In the genomic region with DNA sequence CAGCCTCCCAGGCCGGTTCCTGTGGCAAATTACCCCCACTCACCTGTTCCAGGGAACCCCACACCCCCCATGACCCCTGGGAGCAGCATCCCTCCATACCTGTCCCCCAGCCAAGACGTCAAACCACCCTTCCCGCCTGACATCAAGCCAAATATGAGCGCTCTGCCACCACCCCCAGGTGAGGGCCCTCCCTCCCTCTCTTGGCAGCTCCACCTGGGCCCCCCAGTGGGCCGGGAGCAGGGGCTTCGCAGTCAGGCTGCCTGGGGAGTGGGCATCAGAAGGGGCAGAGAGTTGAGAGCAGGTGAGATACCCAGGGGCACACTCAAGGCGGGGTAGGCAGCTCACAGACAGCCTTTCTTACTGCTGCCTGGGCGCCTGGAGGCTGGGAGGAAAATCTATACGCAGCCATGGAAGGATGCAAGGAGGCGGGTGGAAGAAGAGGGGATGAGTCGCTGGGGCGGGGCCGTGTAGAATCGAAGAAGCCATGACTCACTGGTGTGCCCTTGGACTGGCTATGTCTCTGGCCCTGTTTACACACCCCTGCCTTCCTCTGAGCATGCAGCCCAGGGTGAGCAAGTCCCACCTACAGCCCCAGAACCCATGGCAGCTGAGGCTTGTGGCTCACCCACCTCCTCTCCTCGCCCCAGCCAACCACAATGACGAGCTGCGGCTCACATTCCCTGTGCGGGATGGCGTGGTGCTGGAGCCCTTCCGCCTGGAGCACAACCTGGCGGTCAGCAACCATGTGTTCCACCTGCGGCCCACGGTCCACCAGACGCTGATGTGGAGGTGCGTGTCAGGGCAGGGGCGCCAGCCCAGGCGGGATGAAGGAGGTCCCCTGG, we compare ENCODE assay signal across 8 cellular contexts. TPM values are rescaled to one million over a fixed set of nuclear protein-coding genes. Genes with fewer than 3 reads are reported as not detected.
DNase-seq lines count a peak whose midpoint lies in the region; ATAC-seq and TF ChIP-seq lines count a peak whose summit lies in the region.

No MANE protein-coding gene starts in this region.

- H4K8ac ChIP-seq in neuronal stem cell (ENCODE audit: low read depth, low read length): peak overlapping the region; percentile 65

- H2BK5ac ChIP-seq in neuronal stem cell (ENCODE audit: low read length): no peak overlapping the region

- H3K14ac ChIP-seq in neuronal stem cell (ENCODE audit: low read length): no peak overlapping the region

- peaks cover 10% of the 10 kb centered on the region for H3K79me1 ChIP-seq in neuronal stem cell (ENCODE audit: low read depth, low read length)

- no peak overlapping the region for H2AK5ac ChIP-seq in neuronal stem cell (ENCODE audit: low read depth, low read length)

- no peak overlapping the region for H3K4ac ChIP-seq in neuronal stem cell (ENCODE audit: low read length)

- TF ChIP-seq CTCF in DND-41 (IDR thresholded peaks at IDR 0.05; ENCODE audit: borderline replicate concordance, extremely low read depth, low read length, poor library complexity, severe bottlenecking) (no peak), Peyer's patch (IDR thresholded peaks at IDR 0.05) (no peak)

- H2BK12ac ChIP-seq in neuronal stem cell (ENCODE audit: low read length): no peak overlapping the region

- no peaks in the 10 kb centered on the region for H3K27me3 ChIP-seq in DND-41 (ENCODE audit: insufficient read depth, low read length, poor library complexity)
- H3K27me3 ChIP-seq in Peyer's patch: no peaks in the 10 kb centered on the region
- H3K27me3 ChIP-seq in neuronal stem cell (ENCODE audit: control insufficient read depth in 3 of 3, insufficient read depth in 3 of 3, low read depth in 1 of 3, low read length in 3 of 3): no peaks in the 10 kb centered on the region

- H3K4me3 ChIP-seq in DND-41 (ENCODE audit: low read depth in 1 of 2, low read length in 2 of 2) (no peak overlapping the region), Peyer's patch (no peak overlapping the region), neuronal stem cell (ENCODE audit: low read length in 2 of 2) (peak overlapping the region in 1 of 2 donors; percentile 10)

- no peak overlapping the region for H2BK15ac ChIP-seq in neuronal stem cell (ENCODE audit: low read length)

- peak overlapping the region; percentile 4 for H2BK120ac ChIP-seq in neuronal stem cell (ENCODE audit: low read depth, low read length)

- no peak overlapping the region for H3K18ac ChIP-seq in neuronal stem cell (ENCODE audit: low read length)

- H3K79me2 ChIP-seq in DND-41 (ENCODE audit: insufficient read depth, low read length): no peaks in the 10 kb centered on the region

- H4K20me1 ChIP-seq in DND-41 (ENCODE audit: insufficient read depth, low read length): peaks cover 19% of the 10 kb centered on the region

- peak overlapping the region; percentile 31 for H3K23ac ChIP-seq in neuronal stem cell (ENCODE audit: low read depth, low read length, poor library complexity)

- DNase-seq in DND-41 (no peak), Peyer's patch (peak in 2 of 3 donors; percentile 83 to 88), dedifferentiated amniotic fluid mesenchymal stem cell (ENCODE audit: extremely low spot score) (peak; percentile 94), neuronal stem cell (ENCODE audit: low spot score) (no peak), C1 segment of cervical spinal cord (lab: John Stamatoyannopoulos, UW) (no peak), SHP77 treated with DMSO at 0.1 percent for 48 hours (lab: John Stamatoyannopoulos, UW) (no peak), NCI-H2107 treated with DMSO at 0.1 percent for 48 hours (lab: John Stamatoyannopoulos, UW; ENCODE audit: unreplicated experiment) (no peak)

- no CpG with 5 or more reads among the region's 27 CpGs for WGBS in neuronal stem cell (ENCODE audit: extremely low coverage in 2 of 2, insufficient read length in 2 of 2, insufficient replicate concordance in 1 of 2), 2 donors

- 0 out of 3 replicates have a peak, but pooled peaks have one; percentile 38 for ATAC-seq in DND-41 (ENCODE audit: insufficient read depth, low read depth)
- no peak for ATAC-seq in GM21723 (IDR thresholded peaks at IDR 0.05; ENCODE audit: unreplicated experiment)

- H2AFZ ChIP-seq in DND-41 (ENCODE audit: low read depth, low read length): no peak overlapping the region
- H2AFZ ChIP-seq in neuronal stem cell (ENCODE audit: low read length): no peak overlapping the region

- H3K36me3 ChIP-seq in DND-41 (ENCODE audit: insufficient read depth, low read length) (peaks cover 90% of the 10 kb centered on the region), Peyer's patch (peaks cover 0 to 100% (median 0%) of the 10 kb centered on the region in 3 donors), neuronal stem cell (replicated peaks in 1 of 2; ENCODE audit: control insufficient read depth in 2 of 2, insufficient read depth in 2 of 2, low read length in 2 of 2) (peaks cover 78 to 96% of the 10 kb centered on the region in 2 donors)

- no peak overlapping the region for H3K9ac ChIP-seq in DND-41 (ENCODE audit: low read depth, low read length)
- peak overlapping the region; percentile 70 for H3K9ac ChIP-seq in neuronal stem cell (ENCODE audit: low read depth, low read length, poor library complexity)

- H3K4me2 ChIP-seq in DND-41 (ENCODE audit: insufficient read depth, low read length) (no peak overlapping the region), neuronal stem cell (ENCODE audit: insufficient read depth, low read length, poor library complexity, severe bottlenecking) (no peak overlapping the region)

- no peak for TF ChIP-seq POLR2A in Peyer's patch (IDR thresholded peaks at IDR 0.05)

- H3K9me3 ChIP-seq in DND-41 (ENCODE audit: insufficient read depth, low read length, severe bottlenecking) (no peaks in the 10 kb centered on the region), Peyer's patch (no peaks in the 10 kb centered on the region), neuronal stem cell (replicated peaks in 1 of 2; ENCODE audit: control insufficient read depth in 2 of 2, insufficient read depth in 1 of 2, low read depth in 1 of 2, low read length in 2 of 2) (no peaks in the 10 kb centered on the region)

- H4K91ac ChIP-seq in neuronal stem cell (ENCODE audit: low read depth, low read length, poor library complexity): no peak overlapping the region

- H3K27ac ChIP-seq in DND-41 (ENCODE audit: low read length): no peak overlapping the region
- peak overlapping the region in 1 of 4 donors; percentile 39 for H3K27ac ChIP-seq in Peyer's patch
- H3K27ac ChIP-seq in neuronal stem cell (replicated peaks; ENCODE audit: low read length): no peak overlapping the region

- no peaks in the 10 kb centered on the region for H3K4me1 ChIP-seq in DND-41 (ENCODE audit: insufficient read depth, low read length)
- peaks cover 0 to 19% (median 6%) of the 10 kb centered on the region in 4 donors for H3K4me1 ChIP-seq in Peyer's patch
- H3K4me1 ChIP-seq in neuronal stem cell (ENCODE audit: control insufficient read depth in 2 of 2, insufficient read depth in 1 of 2, low read depth in 1 of 2, low read length in 2 of 2): no peaks in the 10 kb centered on the region

RNA-seq across cellular contexts. Expression of a gene that starts 48.6 kb away (rescaled TPM):
- 10 to 100 TPM; 35.7 to 57.8 (median 45.0) TPM for total RNA-seq in Peyer's patch
- 42.1 TPM for polyA plus RNA-seq in neuronal stem cell (2013, experiment 1 of 2)
- 42.3 TPM for polyA plus RNA-seq in neuronal stem cell (2013, experiment 2 of 2)

Comparison
In these comparisons a context has a peak if more than half of its experiments do, and no peak if none do; other contexts are left out.
1. DNase-seq: peak in Peyer's patch (2 of 3) and dedifferentiated amniotic fluid mesenchymal stem cell (single experiment); none in DND-41 (single experiment), neuronal stem cell (single experiment), C1 segment of cervical spinal cord (0 of 14), SHP77 treated with DMSO at 0.1 percent for 48 hours (single experiment) and NCI-H2107 treated with DMSO at 0.1 percent for 48 hours (single experiment).